In the genomic region with DNA sequence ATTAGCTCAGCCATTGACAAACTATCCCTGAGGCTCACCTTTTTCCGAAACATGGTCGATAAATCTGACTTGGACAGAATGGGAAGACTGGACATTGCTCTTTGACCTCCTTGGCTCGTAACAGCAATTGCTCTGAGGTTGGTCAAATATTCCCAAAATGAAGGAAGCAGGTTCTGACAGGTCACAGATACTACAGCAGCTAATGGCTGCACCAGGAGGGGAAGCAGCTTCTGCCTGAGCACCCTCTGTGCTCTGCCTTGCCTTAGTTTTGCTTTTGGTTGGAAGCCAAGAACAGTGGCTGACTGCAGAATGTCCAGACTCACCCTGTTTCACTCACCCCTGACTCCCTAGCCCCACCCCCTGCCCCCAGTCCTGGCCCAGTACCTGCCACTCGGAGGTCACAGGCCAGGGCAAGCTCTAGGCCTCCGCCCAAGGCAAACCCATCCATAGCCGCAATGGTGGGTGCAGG, we compare ENCODE assay signal across 1 cellular context.
TF ChIP-seq lines count a peak whose summit lies in the region.

No MANE protein-coding gene starts in this region.

TF ChIP-seq in H1, 55 proteins besides CTCF, POLR2A, EP300 and RAD21:
- no peak for TF ChIP-seq CREB1 (IDR thresholded peaks at IDR 0.05)
- no peak for TF ChIP-seq CBX5 (IDR thresholded peaks at IDR 0.05; ENCODE audit: low read depth, low read length)
- no peak for TF ChIP-seq BRCA1 (IDR thresholded peaks at IDR 0.05; ENCODE audit: low read depth, low read length)
- TF ChIP-seq EGR1 (IDR thresholded peaks at IDR 0.05; ENCODE audit: borderline replicate concordance, low read depth, low read length) = no peak
- TF ChIP-seq, protein P1, sequence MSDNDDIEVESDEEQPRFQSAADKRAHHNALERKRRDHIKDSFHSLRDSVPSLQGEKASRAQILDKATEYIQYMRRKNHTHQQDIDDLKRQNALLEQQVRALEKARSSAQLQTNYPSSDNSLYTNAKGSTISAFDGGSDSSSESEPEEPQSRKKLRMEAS (IDR thresholded peaks at IDR 0.05) = no peak
- TF ChIP-seq, protein P2, sequence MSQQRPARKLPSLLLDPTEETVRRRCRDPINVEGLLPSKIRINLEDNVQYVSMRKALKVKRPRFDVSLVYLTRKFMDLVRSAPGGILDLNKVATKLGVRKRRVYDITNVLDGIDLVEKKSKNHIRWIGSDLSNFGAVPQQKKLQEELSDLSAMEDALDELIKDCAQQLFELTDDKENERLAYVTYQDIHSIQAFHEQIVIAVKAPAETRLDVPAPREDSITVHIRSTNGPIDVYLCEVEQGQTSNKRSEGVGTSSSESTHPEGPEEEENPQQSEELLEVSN (IDR thresholded peaks at IDR 0.05) = no peak
- TF ChIP-seq RNF2 (IDR thresholded peaks at IDR 0.05; ENCODE audit: borderline replicate concordance, low read depth, low read length, missing control alignments, poor library complexity, severe bottlenecking) = no peak
- TF ChIP-seq TAF1 (IDR thresholded peaks at IDR 0.05; ENCODE audit: low read depth, low read length) = no peak
